17 cellular contexts compared by ENCODE assay signal in genomic region chr6:84623956-84624680, GRCh38.
A peak's percentile ranks its signal among the peaks of the same experiment; 100 is the strongest.
DNase-seq lines count a peak whose midpoint lies in the region; ATAC-seq and TF ChIP-seq lines count a peak whose summit lies in the region.
"Had no signal": no experiment of that assay in that cellular context is flagged by ENCODE, and none has a peak within 500 bp of the region (broad histone marks: within the 10 kb centered on the region; RNA-seq: fewer than 3 reads in every experiment).

No MANE protein-coding gene starts in this region.

- TF ChIP-seq POLR2A in body of pancreas (IDR thresholded peaks at IDR 0.05) = no peak

- H3K27me3 ChIP-seq in body of pancreas (no peaks in the 10 kb centered on the region), psoas muscle (ENCODE audit: insufficient read depth in 3 of 3, low read length in 2 of 3) (no peaks in the 10 kb centered on the region)
- H3K27me3 ChIP-seq: dorsolateral prefrontal cortex had no signal

- peak; percentile 99 for ATAC-seq in Right ventricle myocardium inferior
- ATAC-seq in body of pancreas = peak; percentile 55
- peak; percentile 100 for ATAC-seq in left ventricle myocardium superior
- ATAC-seq in psoas muscle = no peak

- TF ChIP-seq CTCF in body of pancreas (IDR thresholded peaks at IDR 0.05) (no peak), psoas muscle (IDR thresholded peaks at IDR 0.05) (no peak)

- intact Hi-C loops in Right ventricle myocardium inferior (cut with DNase I) = loop anchor here (2.0 kb wide), 1 partner anchor 143 kb away; no protein-coding TSS in a partner anchor
- intact Hi-C loops in cardiac septum (cut with DNase I) = no loop called here
- intact Hi-C loops in body of pancreas (cut with DNase I) = no loop called here
- intact Hi-C loops in left ventricle myocardium superior (cut with micrococcal nuclease) = no loop called here
- intact Hi-C loops in psoas muscle (cut with DNase I) = no loop called here

- H3K27ac ChIP-seq in body of pancreas (no peak overlapping the region), psoas muscle (no peak overlapping the region)
- H3K27ac ChIP-seq: dorsolateral prefrontal cortex had no signal

- 29% methylated on average over 4 of the region's 4 CpGs for WGBS in body of pancreas, 2 donors
- 12 to 22% (median 16%) methylated on average over 4 of the region's 4 CpGs for WGBS in psoas muscle, 3 donors

- H3K36me3 ChIP-seq in body of pancreas (replicated peaks in 1 of 2; ENCODE audit: insufficient read depth in 1 of 2, low read depth in 2 of 2) (no peaks in the 10 kb centered on the region), psoas muscle (ENCODE audit: insufficient read depth in 1 of 2, low read depth in 1 of 2) (no peaks in the 10 kb centered on the region)

- H3K9me3 ChIP-seq in body of pancreas = no peaks in the 10 kb centered on the region
- H3K9me3 ChIP-seq in psoas muscle = no peaks in the 10 kb centered on the region

- H3K4me1 ChIP-seq in body of pancreas = no peaks in the 10 kb centered on the region
- H3K4me1 ChIP-seq in psoas muscle = no peaks in the 10 kb centered on the region

- DNase-seq in Right ventricle myocardium inferior (ENCODE audit: missing footprints) (peak; percentile 53), cardiac septum (ENCODE audit: low spot score) (no peak), body of pancreas (peak in 2 of 4 donors; percentile 8 to 33), left ventricle myocardium superior (no peak), DMS53 (lab: John Stamatoyannopoulos, UW) (no peak), psoas muscle (no peak)
- no peak for DNase-seq in activated CD4-positive, alpha-beta T cell treated with anti-CD3 and anti-CD28 coated beads for 4 hours
- DNase-seq in NK-92 treated with Interleukin-12 subunit alpha and Interleukin-12 subunit beta, amount 100 ng/mL, for 24 hours (lab: John Stamatoyannopoulos, UW) = no peak
- DNase-seq: 8988T; activated CD4-positive, alpha-beta T cell treated with anti-CD3 and anti-CD28 coated beads for 1 hour; activated gamma-delta T cell treated with Interleukin-2 at 50 U/mL for 16 hours; DND-41; dorsolateral prefrontal cortex; glutamatergic neuron; MM.1S; NCI-H69; posterior cingulate gyrus had no signal

- H3K4me3 ChIP-seq in body of pancreas = no peak overlapping the region
- H3K4me3 ChIP-seq in psoas muscle = no peak overlapping the region
- H3K4me3 ChIP-seq: dorsolateral prefrontal cortex had no signal

Comparison
In these comparisons a context has a peak if more than half of its experiments do, and no peak if none do; other contexts are left out.
1. ATAC-seq: peak in Right ventricle myocardium inferior (single experiment), body of pancreas (single experiment) and left ventricle myocardium superior (single experiment); none in psoas muscle (0 of 4).